ENCODE assay signal across 21 cellular contexts in the genomic region with DNA sequence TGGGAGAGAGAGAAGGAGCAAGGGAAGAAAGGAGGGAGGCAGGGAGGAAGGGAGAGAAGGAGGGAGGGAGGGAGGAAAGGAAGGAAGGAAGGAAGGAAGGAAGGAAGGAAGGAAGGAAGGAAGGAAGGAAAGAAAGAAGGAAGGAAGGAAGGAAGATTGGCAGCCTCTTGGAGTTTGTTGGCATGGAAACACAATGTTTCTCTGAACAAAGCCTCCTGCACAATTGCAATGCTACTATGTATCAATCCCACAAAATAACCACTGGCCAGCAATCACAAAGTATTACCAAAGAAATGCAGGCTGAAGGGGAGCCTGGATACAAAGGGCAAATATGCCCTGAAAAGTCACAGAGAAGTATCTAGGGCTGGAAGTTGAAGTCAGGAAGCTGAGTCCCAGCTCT.
DNase-seq lines count a peak whose midpoint lies in the region; ATAC-seq and TF ChIP-seq lines count a peak whose summit lies in the region.
"Had no signal": no experiment of that assay in that cellular context is flagged by ENCODE, and none has a peak within 500 bp of the region (broad histone marks: within the 10 kb centered on the region; RNA-seq: fewer than 3 reads in every experiment).

No MANE protein-coding gene starts in this region.

- no peak for TF ChIP-seq POLR2A in vagina (IDR thresholded peaks at IDR 0.05)

- peaks cover 26% of the 10 kb centered on the region for H3K4me1 Mint-ChIP-seq in brain
- H3K4me1 Mint-ChIP-seq: activated CD4-positive, alpha-beta T cell treated with anti-CD3 and anti-CD28 coated beads for 36 hours had no signal

- H3K4ac ChIP-seq in mesenchymal stem cell (ENCODE audit: low read depth in 1 of 2, low read length in 2 of 2), result no peak overlapping the region

- H2BK5ac ChIP-seq in mesenchymal stem cell (ENCODE audit: low read depth, low read length, poor library complexity, severe bottlenecking), result no peak overlapping the region

- H3K27me3 ChIP-seq in mesenchymal stem cell (ENCODE audit: control insufficient read depth in 1 of 2, insufficient read depth in 1 of 2, low read length in 2 of 2) (no peaks in the 10 kb centered on the region), vagina (no peaks in the 10 kb centered on the region)
- H3K27me3 ChIP-seq: adrenal gland, heart left ventricle, right atrium auricular region, tibial artery had no signal

- no peak overlapping the region for H3K23ac ChIP-seq in mesenchymal stem cell (ENCODE audit: low read length in 2 of 2)

- no peak overlapping the region for H3K4me2 ChIP-seq in mesenchymal stem cell (ENCODE audit: low read length, poor library complexity, severe bottlenecking)
- H3K4me2 ChIP-seq: KMS-11 had no signal

- no peaks in the 10 kb centered on the region for H3K36me3 Mint-ChIP-seq in brain

- no peak overlapping the region for H4K8ac ChIP-seq in mesenchymal stem cell (ENCODE audit: low read length)

- H3K27me3 Mint-ChIP-seq in brain, result no peaks in the 10 kb centered on the region

- no peaks in the 10 kb centered on the region for H3K9me3 Mint-ChIP-seq in brain
- H3K9me3 Mint-ChIP-seq: activated T-cell treated with anti-CD3 and anti-CD28 coated beads, Interleukin-2, amount 50 U/mL, for 4 hours had no signal

- H3K27ac ChIP-seq in mesenchymal stem cell (ENCODE audit: low read length, poor library complexity, severe bottlenecking) (no peak overlapping the region), vagina (no peak overlapping the region)
- H3K27ac ChIP-seq: adrenal gland, heart left ventricle, KMS-11, right atrium auricular region, RWPE1, tibial artery had no signal

- no peak overlapping the region for H2BK120ac ChIP-seq in mesenchymal stem cell (ENCODE audit: low read depth, low read length)

- no peaks in the 10 kb centered on the region for H3K79me1 ChIP-seq in mesenchymal stem cell (replicated peaks; ENCODE audit: low read length, poor library complexity, severe bottlenecking)

- H3K4me3 ChIP-seq in mesenchymal stem cell (ENCODE audit: insufficient read depth in 1 of 2, low read depth in 1 of 2, low read length in 2 of 2) (no peak overlapping the region), vagina (no peak overlapping the region)
- H3K4me3 ChIP-seq: adrenal gland, heart left ventricle, right atrium auricular region, tibial artery had no signal

- H3K18ac ChIP-seq in mesenchymal stem cell (ENCODE audit: low read depth in 1 of 2, low read length in 2 of 2), result no peak overlapping the region

- H3K9me3 ChIP-seq in mesenchymal stem cell (ENCODE audit: control insufficient read depth, low read length) (no peaks in the 10 kb centered on the region), vagina (no peaks in the 10 kb centered on the region)
- H3K9me3 ChIP-seq: adrenal gland, heart left ventricle, right atrium auricular region, tibial artery had no signal

- H3K4me3 Mint-ChIP-seq in brain, result no peak overlapping the region
- H3K4me3 Mint-ChIP-seq: activated CD4-positive, alpha-beta T cell treated with anti-CD3 and anti-CD28 coated beads for 36 hours; activated T-cell treated with anti-CD3 and anti-CD28 coated beads, Interleukin-2, amount 50 U/mL, for 4 hours had no signal

- H2AK5ac ChIP-seq in mesenchymal stem cell (ENCODE audit: low read length, severe bottlenecking), result no peak overlapping the region

- peak overlapping the region; percentile 71 for H3K9ac ChIP-seq in mesenchymal stem cell (ENCODE audit: low read length)
- H3K9ac ChIP-seq: KMS-11 had no signal

- no peak for ATAC-seq in HG03460 (IDR thresholded peaks at IDR 0.05; ENCODE audit: unreplicated experiment)
- ATAC-seq in GM21723 (IDR thresholded peaks at IDR 0.05; ENCODE audit: unreplicated experiment), result no peak
- no peak for ATAC-seq in GM18868 (IDR thresholded peaks at IDR 0.05; ENCODE audit: unreplicated experiment)
- ATAC-seq: activated CD4-positive, alpha-beta T cell treated with anti-CD3 and anti-CD28 coated beads for 36 hours; activated T-cell treated with anti-CD3 and anti-CD28 coated beads, Interleukin-2, amount 50 U/mL, for 4 hours; heart left ventricle; stimulated activated naive CD8-positive, alpha-beta T cell treated with anti-CD3 and anti-CD28 coated beads, Interleukin-15, Interleukin-2, amounts not matched to agents 100 U/mL and 50 U/mL, for 24 hours had no signal

- DNase-seq in M059J (ENCODE audit: low read depth), result peak; percentile 41
- peak; percentile 21 for DNase-seq in mesenchymal stem cell
- DNase-seq in stromal cell of bone marrow (ENCODE audit: low read depth), result peak; percentile 25
- no peak for DNase-seq in vagina (ENCODE audit: extremely low spot score in 2 of 2)
- DNase-seq: activated CD4-positive, alpha-beta T cell treated with anti-CD3 and anti-CD28 coated beads for 36 hours; activated naive CD4-positive, alpha-beta T cell; activated T-cell treated with anti-CD3 and anti-CD28 coated beads, Interleukin-2, amount 50 U/mL, for 4 hours; adrenal gland; heart left ventricle; MV-4-11; NCI-H1694 treated with DMSO at 0.1 percent for 48 hours; NCI-H526 treated with DMSO at 0.1 percent for 48 hours; stimulated activated naive CD8-positive, alpha-beta T cell treated with anti-CD3 and anti-CD28 coated beads, Interleukin-15, Interleukin-2, amounts not matched to agents 100 U/mL and 50 U/mL, for 24 hours; tibial artery had no signal

- no peak for TF ChIP-seq CTCF in brain (conservative IDR thresholded peaks at IDR 0.05)
- no peak for TF ChIP-seq CTCF in vagina (IDR thresholded peaks at IDR 0.05)

- no peak overlapping the region for H2BK15ac ChIP-seq in mesenchymal stem cell (ENCODE audit: low read depth, poor library complexity, severe bottlenecking)

- H4K91ac ChIP-seq in mesenchymal stem cell (ENCODE audit: low read length), result no peak overlapping the region

- H3K27ac Mint-ChIP-seq in brain, result peak overlapping the region in 3 of 5 experiments; percentile 6 to 59 (median 59)
- H3K27ac Mint-ChIP-seq: activated CD4-positive, alpha-beta T cell treated with anti-CD3 and anti-CD28 coated beads for 36 hours had no signal

- H3K14ac ChIP-seq in mesenchymal stem cell (ENCODE audit: low read length in 2 of 2), result no peak overlapping the region

- no peak overlapping the region for H2AFZ ChIP-seq in mesenchymal stem cell (ENCODE audit: low read depth, low read length)

- H3K36me3 ChIP-seq in mesenchymal stem cell (ENCODE audit: control insufficient read depth in 1 of 2, insufficient read depth in 2 of 2, low read depth in 1 of 2, low read length in 2 of 2) (no peaks in the 10 kb centered on the region), vagina (no peaks in the 10 kb centered on the region)
- H3K36me3 ChIP-seq: adrenal gland, heart left ventricle, right atrium auricular region, tibial artery had no signal

- intact Hi-C loops in vagina (cut with DNase I), result no loop called here

- H2BK12ac ChIP-seq in mesenchymal stem cell (ENCODE audit: low read length in 2 of 2), result no peak overlapping the region

- H3K4me1 ChIP-seq in mesenchymal stem cell (ENCODE audit: control insufficient read depth, insufficient read depth, low read depth, low read length), result no peaks in the 10 kb centered on the region
- H3K4me1 ChIP-seq in vagina, result no peaks in the 10 kb centered on the region
- H3K4me1 ChIP-seq: adrenal gland, tibial artery had no signal

Comparison
In these comparisons a context has a peak if more than half of its experiments do, and no peak if none do; other contexts are left out.
1. DNase-seq: peak in M059J (single experiment), mesenchymal stem cell (single experiment) and stromal cell of bone marrow (single experiment); none in vagina (0 of 2).